ENCODE assay signal across 8 cellular contexts in the genomic region with DNA sequence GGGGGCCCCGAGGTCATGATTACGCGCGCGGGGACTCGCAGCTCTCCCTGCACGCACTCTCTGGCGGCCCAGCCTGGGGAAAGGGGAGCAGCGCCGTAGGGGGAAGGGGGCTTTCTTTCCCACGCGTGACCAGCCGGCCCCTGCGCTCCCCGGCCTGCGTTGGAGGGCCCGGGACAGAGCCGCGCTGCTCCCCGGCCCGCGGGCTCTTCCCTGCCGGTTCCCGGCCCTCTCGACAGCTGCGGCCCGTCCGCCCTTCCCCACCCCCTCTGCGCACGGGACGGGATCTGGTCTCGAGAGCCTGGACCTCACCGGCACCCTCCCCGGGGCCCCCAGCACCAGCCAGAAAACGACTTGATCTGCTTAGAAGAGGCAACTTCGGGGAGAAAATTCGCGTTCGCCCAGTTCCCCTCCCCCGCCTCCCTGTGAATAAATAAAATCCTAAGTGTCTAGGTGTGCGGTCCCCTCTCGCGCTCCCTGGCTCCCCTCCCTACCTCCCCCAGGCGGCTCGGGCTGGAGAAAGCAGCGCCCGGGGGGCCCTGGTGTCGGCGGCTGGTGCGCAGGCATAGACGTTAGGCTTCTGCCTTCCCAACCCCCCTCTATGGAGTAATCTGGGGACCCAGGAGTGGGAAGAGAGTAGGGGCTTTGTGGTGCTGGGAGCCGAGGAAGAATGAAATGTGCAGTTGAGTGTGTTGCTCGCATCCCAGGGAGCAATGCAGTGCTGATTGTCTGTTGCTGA. TPM values are rescaled to one million over a fixed set of nuclear protein-coding genes. Genes with fewer than 3 reads are reported as not detected.
A peak's percentile ranks its signal among the peaks of the same experiment; 100 is the strongest.
DNase-seq lines count a peak whose midpoint lies in the region; ATAC-seq and TF ChIP-seq lines count a peak whose summit lies in the region.

No MANE protein-coding gene starts in this region.

- H3K27me3 Mint-ChIP-seq in osteocyte (ENCODE audit: unreplicated experiment) = peaks cover 2% of the 10 kb centered on the region

- no peaks in the 10 kb centered on the region for H3K9me3 Mint-ChIP-seq in osteocyte (ENCODE audit: unreplicated experiment)

- peak; percentile 42 for TF ChIP-seq CTCF in osteocyte (IDR thresholded peaks at IDR 0.05)

- peak; percentile 53 for ATAC-seq in SK-N-SH treated with all-trans-retinoic acid at 6 μM for 48 hours
- ATAC-seq in GM19452 (IDR thresholded peaks at IDR 0.05; ENCODE audit: unreplicated experiment) = no peak
- ATAC-seq in HG03565 (IDR thresholded peaks at IDR 0.05; ENCODE audit: unreplicated experiment) = no peak

- peak overlapping the region; percentile 96 for H3K27ac Mint-ChIP-seq in osteocyte (ENCODE audit: unreplicated experiment)

- H3K36me3 Mint-ChIP-seq in osteocyte (ENCODE audit: unreplicated experiment) = no peaks in the 10 kb centered on the region

- H3K4me3 Mint-ChIP-seq in osteocyte (ENCODE audit: unreplicated experiment) = peak overlapping the region; percentile 79

- intact Hi-C loops in head of caudate nucleus (cut with DNase I) = loop anchor here (5.0 kb wide), 1 partner anchor 129 kb away; no protein-coding TSS in a partner anchor

- DNase-seq in HPDE6-E6E7 (ENCODE audit: extremely low spot score) (peak; percentile 41), head of caudate nucleus (peak in 39 of 42 donors; percentile 8 to 77 (median 42)), osteocyte (ENCODE audit: extremely low spot score, unreplicated experiment) (peak; percentile 86), NOMO-1 treated with dmso at 0.1 percent for 144 hours (lab: John Stamatoyannopoulos, UW; ENCODE audit: unreplicated experiment) (no peak), NAMALWA (ENCODE audit: low spot score) (no peak)

- peaks cover 19% of the 10 kb centered on the region for H3K4me1 Mint-ChIP-seq in osteocyte (ENCODE audit: unreplicated experiment)

TF ChIP-seq in SK-N-SH treated with all-trans-retinoic acid at 6 μM for 48 hours, 23 proteins besides CTCF, POLR2A, EP300 and RAD21:
- TF ChIP-seq ZFP30 (CRISPR knock-in tag; IDR thresholded peaks at IDR 0.05) = no peak
- no peak for TF ChIP-seq RARB (CRISPR knock-in tag; IDR thresholded peaks at IDR 0.05)
- TF ChIP-seq SNAI2 (CRISPR knock-in tag; IDR thresholded peaks at IDR 0.05) = no peak
- TF ChIP-seq, protein P1, sequence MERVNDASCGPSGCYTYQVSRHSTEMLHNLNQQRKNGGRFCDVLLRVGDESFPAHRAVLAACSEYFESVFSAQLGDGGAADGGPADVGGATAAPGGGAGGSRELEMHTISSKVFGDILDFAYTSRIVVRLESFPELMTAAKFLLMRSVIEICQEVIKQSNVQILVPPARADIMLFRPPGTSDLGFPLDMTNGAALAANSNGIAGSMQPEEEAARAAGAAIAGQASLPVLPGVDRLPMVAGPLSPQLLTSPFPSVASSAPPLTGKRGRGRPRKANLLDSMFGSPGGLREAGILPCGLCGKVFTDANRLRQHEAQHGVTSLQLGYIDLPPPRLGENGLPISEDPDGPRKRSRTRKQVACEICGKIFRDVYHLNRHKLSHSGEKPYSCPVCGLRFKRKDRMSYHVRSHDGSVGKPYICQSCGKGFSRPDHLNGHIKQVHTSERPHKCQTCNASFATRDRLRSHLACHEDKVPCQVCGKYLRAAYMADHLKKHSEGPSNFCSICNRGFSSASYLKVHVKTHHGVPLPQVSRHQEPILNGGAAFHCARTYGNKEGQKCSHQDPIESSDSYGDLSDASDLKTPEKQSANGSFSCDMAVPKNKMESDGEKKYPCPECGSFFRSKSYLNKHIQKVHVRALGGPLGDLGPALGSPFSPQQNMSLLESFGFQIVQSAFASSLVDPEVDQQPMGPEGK (CRISPR knock-in tag; IDR thresholded peaks at IDR 0.05; ENCODE audit: borderline replicate concordance) = peak; percentile 51; the same call in 1 of the 2 replicates

RNA-seq across cellular contexts. Expression of gene FIGN, which starts 0.8 kb away (rescaled TPM):
- 35.3 and 37.7 TPM in 2 replicates for total RNA-seq in osteocyte

Comparison
In these comparisons a context has a peak if more than half of its experiments do, and no peak if none do; other contexts are left out.
1. DNase-seq: peak in HPDE6-E6E7 (single experiment), head of caudate nucleus (39 of 42) and osteocyte (single experiment); none in NOMO-1 treated with dmso at 0.1 percent for 144 hours (single experiment) and NAMALWA (single experiment).